In the genomic region with DNA sequence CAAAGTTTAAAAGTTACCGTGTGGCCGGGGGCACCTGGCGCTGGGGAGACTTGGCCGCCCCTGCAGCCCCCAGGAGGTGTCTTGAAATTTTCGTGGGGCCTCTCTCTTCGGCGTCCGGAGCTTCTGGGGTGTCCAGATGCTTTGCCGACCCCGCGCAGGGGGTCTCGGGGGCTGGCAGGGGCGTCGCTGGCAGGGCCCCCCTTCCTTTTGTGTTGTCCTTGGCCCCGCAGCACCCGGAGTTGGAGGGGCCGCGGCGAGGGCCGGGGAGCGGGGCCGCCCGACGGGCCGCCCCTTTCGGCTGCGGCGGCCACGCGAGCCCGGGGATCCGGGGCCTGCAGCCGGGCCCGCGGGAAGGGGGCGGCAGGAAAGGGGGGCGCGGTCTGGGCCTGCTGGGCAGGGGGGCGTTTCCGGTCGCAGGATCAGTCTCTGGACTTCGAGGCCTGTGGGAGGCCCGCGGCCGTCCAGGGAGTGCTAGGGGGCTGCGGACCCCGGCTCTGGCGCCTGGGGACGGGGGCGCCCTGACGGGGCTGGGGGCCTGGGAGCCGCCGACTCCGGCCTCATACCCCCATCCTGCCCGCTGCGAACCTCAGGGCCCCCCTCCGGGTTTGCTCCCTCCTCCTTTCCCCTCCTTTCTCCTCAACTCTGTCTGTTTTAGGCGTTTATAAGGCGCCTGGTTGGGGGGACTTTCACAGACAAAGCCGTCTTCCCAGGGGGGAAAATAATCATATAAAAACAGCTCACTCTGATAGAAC, we compare ENCODE assay signal across 1 cellular context.
TF ChIP-seq lines count a peak whose summit lies in the region.

No MANE protein-coding gene starts in this region.

TF ChIP-seq in IMR-90, 13 proteins besides CTCF, POLR2A, EP300 and RAD21:
- TF ChIP-seq, protein P1, sequence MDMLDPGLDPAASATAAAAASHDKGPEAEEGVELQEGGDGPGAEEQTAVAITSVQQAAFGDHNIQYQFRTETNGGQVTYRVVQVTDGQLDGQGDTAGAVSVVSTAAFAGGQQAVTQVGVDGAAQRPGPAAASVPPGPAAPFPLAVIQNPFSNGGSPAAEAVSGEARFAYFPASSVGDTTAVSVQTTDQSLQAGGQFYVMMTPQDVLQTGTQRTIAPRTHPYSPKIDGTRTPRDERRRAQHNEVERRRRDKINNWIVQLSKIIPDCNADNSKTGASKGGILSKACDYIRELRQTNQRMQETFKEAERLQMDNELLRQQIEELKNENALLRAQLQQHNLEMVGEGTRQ (IDR thresholded peaks at IDR 0.05; ENCODE audit: low read depth, low read length) = no peak
- peak; percentile 87 for TF ChIP-seq CHD1 (IDR thresholded peaks at IDR 0.05; ENCODE audit: low read depth, low read length)
